8 cellular contexts compared by ENCODE assay signal in the genomic region with DNA sequence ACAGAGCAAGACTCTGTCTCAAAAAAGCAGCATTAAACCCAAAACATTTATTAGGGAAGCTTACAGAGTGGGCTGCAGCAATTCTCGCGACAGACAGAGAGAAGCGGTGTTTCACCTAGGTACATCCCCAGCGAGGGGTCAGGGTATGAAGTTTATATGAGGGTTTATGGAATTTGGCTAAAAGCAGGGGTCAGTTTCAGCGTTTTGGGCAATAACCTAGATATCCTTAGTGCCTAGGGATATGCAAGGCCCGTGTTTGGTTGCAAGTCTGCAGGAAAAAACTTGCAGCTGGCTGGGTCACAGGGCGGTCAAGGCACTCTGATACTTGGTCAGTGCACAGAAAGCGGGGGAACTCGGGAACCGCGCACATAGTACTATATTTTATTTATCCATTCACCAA. TPM values are rescaled to one million over a fixed set of nuclear protein-coding genes. Genes with fewer than 3 reads are reported as not detected.
A peak's percentile ranks its signal among the peaks of the same experiment; 100 is the strongest.
DNase-seq lines count a peak whose midpoint lies in the region; ATAC-seq and TF ChIP-seq lines count a peak whose summit lies in the region.

No MANE protein-coding gene starts in this region.

- DNase-seq in activated CD4-positive, alpha-beta T cell treated with anti-CD3 and anti-CD28 coated beads for 36 hours, result peak; percentile 11
- DNase-seq in activated CD4-positive, alpha-beta T cell treated with anti-CD3 and anti-CD28 coated beads for 4 hours, result no peak
- DNase-seq in SK-N-SH (peak; percentile 49), esophagus squamous epithelium (lab: John Stamatoyannopoulos, UW) (no peak), progenitor cell of endocrine pancreas (ENCODE audit: low spot score, unreplicated experiment) (no peak)
- DNase-seq in stimulated activated naive CD4-positive, alpha-beta T cell treated with Interleukin-2 at 50 U/mL for 16 hours (lab: John Stamatoyannopoulos, UW), result no peak

- TF ChIP-seq CTCF in SK-N-SH (IDR thresholded peaks at IDR 0.05) (no peak), esophagus squamous epithelium (IDR thresholded peaks at IDR 0.05) (no peak), progenitor cell of endocrine pancreas (IDR thresholded peaks at IDR 0.05; ENCODE audit: unreplicated experiment) (no peak)

- H3K27ac Mint-ChIP-seq in activated CD4-positive, alpha-beta T cell treated with anti-CD3 and anti-CD28 coated beads for 36 hours, result peak overlapping the region; percentile 67
- peak overlapping the region; percentile 69 for H3K27ac Mint-ChIP-seq in progenitor cell of endocrine pancreas

- H3K36me3 ChIP-seq in SK-N-SH (replicated peaks in 1 of 2; ENCODE audit: control insufficient read depth in 1 of 2, insufficient read depth in 2 of 2, low read length in 1 of 2), result peaks cover 14 to 19% of the 10 kb centered on the region in 2 experiments
- H3K36me3 ChIP-seq in esophagus squamous epithelium, result peaks cover 0 to 40% (median 4%) of the 10 kb centered on the region in 3 donors

- H3K9ac ChIP-seq in SK-N-SH, result no peak overlapping the region; the same call in 1 of the 2 replicates

- peak overlapping the region in 1 of 2 experiments; percentile 72; a peak in 2 of 4 replicates for H3K27ac ChIP-seq in SK-N-SH (ENCODE audit: low read depth in 2 of 2, low read length in 1 of 2)
- peak overlapping the region; percentile 85 to 96 (median 94) for H3K27ac ChIP-seq in esophagus squamous epithelium

- H3K27me3 Mint-ChIP-seq in activated CD4-positive, alpha-beta T cell treated with anti-CD3 and anti-CD28 coated beads for 36 hours, result no peaks in the 10 kb centered on the region
- no peaks in the 10 kb centered on the region for H3K27me3 Mint-ChIP-seq in progenitor cell of endocrine pancreas

- H3K4me2 ChIP-seq in SK-N-SH, result peak overlapping the region; percentile 89

- H3K27me3 ChIP-seq in SK-N-SH (ENCODE audit: insufficient read depth) (no peaks in the 10 kb centered on the region), esophagus squamous epithelium (no peaks in the 10 kb centered on the region)

- CTCF ChIA-PET in activated CD4-positive, alpha-beta T cell treated with anti-CD3 and anti-CD28 coated beads for 36 hours (lab: Charles Lee), result interaction anchor here (0.5 to 0.6 kb wide), 2 partner anchors 50 to 103 kb away, joined by 3 read pairs; no protein-coding TSS in a partner anchor
- CTCF ChIA-PET in SK-N-SH (lab: Yijun Ruan, JAX), result no interaction called here

- POLR2A ChIA-PET in activated CD4-positive, alpha-beta T cell treated with anti-CD3 and anti-CD28 coated beads for 36 hours (lab: Charles Lee), result no interaction called here
- POLR2A ChIA-PET in SK-N-SH (lab: Yijun Ruan, JAX), result interaction anchor here (0.8 to 1.4 kb wide), 2 partner anchors 9 to 12 kb away, joined by 3 to 4 read pairs; no protein-coding TSS in a partner anchor

- H3K4me1 Mint-ChIP-seq in activated CD4-positive, alpha-beta T cell treated with anti-CD3 and anti-CD28 coated beads for 36 hours, result peaks cover 20% of the 10 kb centered on the region
- peaks cover 8% of the 10 kb centered on the region for H3K4me1 Mint-ChIP-seq in progenitor cell of endocrine pancreas (ENCODE audit: low read depth)

- no peaks in the 10 kb centered on the region for H3K9me3 Mint-ChIP-seq in activated CD4-positive, alpha-beta T cell treated with anti-CD3 and anti-CD28 coated beads for 36 hours (ENCODE audit: low read depth)
- no peaks in the 10 kb centered on the region for H3K9me3 Mint-ChIP-seq in progenitor cell of endocrine pancreas (ENCODE audit: low read depth)

- WGBS in SK-N-SH (ENCODE audit: low lambda C conversion rate), result 44% methylated on average over 11 of the region's 11 CpGs
- 14 to 16% methylated on average over 11 of the region's 11 CpGs for WGBS in esophagus squamous epithelium, 2 donors

- no peaks in the 10 kb centered on the region for H4K20me1 ChIP-seq in SK-N-SH (ENCODE audit: insufficient read depth)

- TF ChIP-seq POLR2A in esophagus squamous epithelium (IDR thresholded peaks at IDR 0.05), result no peak

- peak overlapping the region; percentile 90 for H2AFZ ChIP-seq in SK-N-SH (ENCODE audit: low read depth)

- H3K4me3 ChIP-seq in SK-N-SH (ENCODE audit: low read depth in 2 of 2, low read length in 1 of 2) (peak overlapping the region; percentile 85 to 95), esophagus squamous epithelium (peak overlapping the region; percentile 56 to 97 (median 89))

- intact Hi-C loops in activated CD4-positive, alpha-beta T cell treated with anti-CD3 and anti-CD28 coated beads for 36 hours (cut with DNase I, micrococcal nuclease), result loop anchor here (1.0 to 5.0 kb wide), 16 partner anchors 47 to 606 kb away; partner anchors contain the start of genes ODF2 (in 2 of the 2), BBLN (in 1 of the 2), COQ4 (in 1 of the 2) and CRAT (in 1 of the 2)
- intact Hi-C loops in esophagus squamous epithelium (cut with DNase I), result no loop called here

- TF ChIP-seq EP300 in SK-N-SH (IDR thresholded peaks at IDR 0.05; ENCODE audit: borderline replicate concordance in 1 of 2, low read depth in 1 of 2, low read length in 1 of 2), result no peak

- peaks cover 17% of the 10 kb centered on the region for H3F3A ChIP-seq in SK-N-SH (replicated peaks; ENCODE audit: insufficient read depth)

- no peaks in the 10 kb centered on the region for H3K9me2 ChIP-seq in SK-N-SH

- H3K79me2 ChIP-seq in SK-N-SH (ENCODE audit: insufficient read depth), result peaks cover 40% of the 10 kb centered on the region

- peak overlapping the region; percentile 95 for H3K4me3 Mint-ChIP-seq in activated CD4-positive, alpha-beta T cell treated with anti-CD3 and anti-CD28 coated beads for 36 hours
- peak overlapping the region; percentile 100 for H3K4me3 Mint-ChIP-seq in progenitor cell of endocrine pancreas (ENCODE audit: low read depth)

- no peaks in the 10 kb centered on the region for H3K9me3 ChIP-seq in SK-N-SH
- H3K9me3 ChIP-seq in esophagus squamous epithelium, result no peaks in the 10 kb centered on the region

- H3K4me1 ChIP-seq in SK-N-SH (ENCODE audit: control insufficient read depth in 1 of 2, insufficient read depth in 2 of 2, low read depth in 1 of 2, low read length in 1 of 2), result peaks cover 0 to 13% of the 10 kb centered on the region in 2 experiments; a peak in 2 of 4 replicates
- H3K4me1 ChIP-seq in esophagus squamous epithelium, result peaks cover 17 to 37% (median 19%) of the 10 kb centered on the region in 3 donors

- no peak for TF ChIP-seq RAD21 in SK-N-SH (IDR thresholded peaks at IDR 0.05; ENCODE audit: low read length)

- ATAC-seq in activated CD4-positive, alpha-beta T cell treated with anti-CD3 and anti-CD28 coated beads for 36 hours, result no peak
- ATAC-seq in HG03457 (IDR thresholded peaks at IDR 0.05; ENCODE audit: unreplicated experiment), result no peak
- no peak for ATAC-seq in GM19467 (IDR thresholded peaks at IDR 0.05; ENCODE audit: unreplicated experiment)

- peaks cover 30% of the 10 kb centered on the region for H3K36me3 Mint-ChIP-seq in activated CD4-positive, alpha-beta T cell treated with anti-CD3 and anti-CD28 coated beads for 36 hours (ENCODE audit: low read depth)
- peaks cover 8% of the 10 kb centered on the region for H3K36me3 Mint-ChIP-seq in progenitor cell of endocrine pancreas (ENCODE audit: insufficient read depth)

TF ChIP-seq in SK-N-SH, 30 proteins besides CTCF, POLR2A, EP300 and RAD21:
- TF ChIP-seq NRF1 (IDR thresholded peaks at IDR 0.05; ENCODE audit: low read depth, low read length) (no peak), POLR2AphosphoS5 (IDR thresholded peaks at IDR 0.05; ENCODE audit: low read depth, low read length) (no peak)
TF ChIP-seq in SK-N-SH: peak in this region for 0.

RNA-seq across cellular contexts. Expression of gene GLE1, which starts 0.6 kb away (rescaled TPM):
- 10 to 100 TPM; 52.5 to 54.4 TPM for total RNA-seq in activated CD4-positive, alpha-beta T cell treated with anti-CD3 and anti-CD28 coated beads for 36 hours
- 13.8 and 15.9 TPM in 2 replicates for polyA plus RNA-seq in SK-N-SH (2012; rRNA removed)
- polyA plus RNA-seq in SK-N-SH (2012; cell fraction: cytosol; rRNA removed), result 13.5 and 14.1 TPM in 2 replicates
- polyA plus RNA-seq in SK-N-SH (2012; cell fraction: nucleus; rRNA removed), result 17.5 and 22.3 TPM in 2 replicates
- total RNA-seq in esophagus squamous epithelium (10 to 100 TPM; 21.4 to 31.2 (median 24.4) TPM), progenitor cell of endocrine pancreas (19.0 and 19.6 TPM in 2 replicates)

RNA-seq across cellular contexts. Expression of gene ODF2, which starts 48.1 kb away (rescaled TPM):
- total RNA-seq in activated CD4-positive, alpha-beta T cell treated with anti-CD3 and anti-CD28 coated beads for 36 hours, result 10 to 100 TPM; 73.5 to 86.4 TPM
- polyA plus RNA-seq in SK-N-SH (2012; rRNA removed), result 32.7 and 35.7 TPM in 2 replicates
- 27.5 and 27.8 TPM in 2 replicates for polyA plus RNA-seq in SK-N-SH (2012; cell fraction: cytosol; rRNA removed)
- 121 and 162 TPM in 2 replicates for polyA plus RNA-seq in SK-N-SH (2012; cell fraction: nucleus; rRNA removed)
- total RNA-seq in esophagus squamous epithelium (10 to 100 TPM; 13.2 to 28.0 (median 19.8) TPM), progenitor cell of endocrine pancreas (38.6 and 45.0 TPM in 2 replicates)

RNA-seq across cellular contexts. Expression of gene SPTAN1, which starts 48.5 kb away (rescaled TPM):
- total RNA-seq in activated CD4-positive, alpha-beta T cell treated with anti-CD3 and anti-CD28 coated beads for 36 hours, result 100 to 1,000 TPM; 192 to 269 TPM
- polyA plus RNA-seq in SK-N-SH (2012; rRNA removed), result 142 and 177 TPM in 2 replicates
- polyA plus RNA-seq in SK-N-SH (2012; cell fraction: cytosol; rRNA removed), result 58.5 and 73.3 TPM in 2 replicates
- polyA plus RNA-seq in SK-N-SH (2012; cell fraction: nucleus; rRNA removed), result 515 and 797 TPM in 2 replicates
- total RNA-seq in esophagus squamous epithelium, result 100 to 1,000 TPM in 3 of 4 donors, 10 to 100 TPM in 1; 97.8 to 233 (median 160) TPM
- total RNA-seq in progenitor cell of endocrine pancreas, result 448 and 450 TPM in 2 replicates

Comparison
In these comparisons a context has a peak if more than half of its experiments do, and no peak if none do; other contexts are left out.
1. DNase-seq: peak in activated CD4-positive, alpha-beta T cell treated with anti-CD3 and anti-CD28 coated beads for 36 hours (single experiment) and SK-N-SH (single experiment); none in activated CD4-positive, alpha-beta T cell treated with anti-CD3 and anti-CD28 coated beads for 4 hours (0 of 2), esophagus squamous epithelium (single experiment), progenitor cell of endocrine pancreas (single experiment) and stimulated activated naive CD4-positive, alpha-beta T cell treated with Interleukin-2 at 50 U/mL for 16 hours (single experiment).